11 cellular contexts compared by ENCODE assay signal in the genomic region with DNA sequence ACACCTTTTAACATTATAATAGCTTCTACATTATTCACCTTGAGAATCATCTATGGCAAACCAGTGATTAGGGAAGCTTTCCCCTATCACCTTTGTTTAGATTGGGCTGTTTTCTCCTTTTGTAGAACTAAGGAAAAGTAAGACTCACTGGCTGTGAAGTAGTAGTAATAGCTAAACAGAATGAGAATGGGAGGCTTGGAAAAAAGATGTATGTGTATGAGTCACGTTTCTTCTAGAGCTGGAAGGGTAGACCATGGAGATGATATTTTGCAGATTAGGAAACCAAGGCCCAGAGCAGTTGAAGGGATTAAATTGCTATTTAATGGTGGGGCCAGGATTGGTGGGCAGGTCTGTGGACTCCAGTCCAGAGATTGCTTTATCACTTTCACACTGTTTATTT. TPM values are rescaled to one million over a fixed set of nuclear protein-coding genes. Genes with fewer than 3 reads are reported as not detected.
DNase-seq lines count a peak whose midpoint lies in the region; ATAC-seq and TF ChIP-seq lines count a peak whose summit lies in the region.
"Had no signal": no experiment of that assay in that cellular context is flagged by ENCODE, and none has a peak within 500 bp of the region (broad histone marks: within the 10 kb centered on the region; RNA-seq: fewer than 3 reads in every experiment).

No MANE protein-coding gene starts in this region.

- H3K4me2 ChIP-seq in BLaER1: peak overlapping the region; percentile 90

- H3K4me3 ChIP-seq in BLaER1 (no peak overlapping the region), coronary artery (peak overlapping the region; percentile 90), neuron (ENCODE audit: low read length) (peak overlapping the region; percentile 96)

- H3K27ac ChIP-seq in BLaER1 (no peak overlapping the region), coronary artery (no peak overlapping the region), foreskin keratinocyte (no peak overlapping the region)

- peaks cover 68% of the 10 kb centered on the region for H4K20me1 ChIP-seq in BLaER1

- H3K9me3 ChIP-seq in BLaER1: no peaks in the 10 kb centered on the region
- no peaks in the 10 kb centered on the region for H3K9me3 ChIP-seq in neuron (ENCODE audit: low read length)

- H3K4me1 ChIP-seq in BLaER1 (peaks cover 24% of the 10 kb centered on the region), neuron (ENCODE audit: insufficient read depth, low read length) (peaks cover 16% of the 10 kb centered on the region), foreskin keratinocyte (peaks cover 13% of the 10 kb centered on the region)

- ATAC-seq in GM21529 (IDR thresholded peaks at IDR 0.05; ENCODE audit: unreplicated experiment) (no peak), foreskin keratinocyte (no peak), GM19324 (IDR thresholded peaks at IDR 0.05; ENCODE audit: low FRiP score, unreplicated experiment) (no peak), left lobe of liver (no peak)
- ATAC-seq: esophagus mucosa had no signal

- no peak overlapping the region for H2AFZ ChIP-seq in neuron (ENCODE audit: low read depth, low read length)

- H3K36me3 ChIP-seq in BLaER1: no peaks in the 10 kb centered on the region
- no peaks in the 10 kb centered on the region for H3K36me3 ChIP-seq in neuron (ENCODE audit: insufficient read depth, low read length)

- H3K9ac ChIP-seq in BLaER1: no peak overlapping the region

- no peaks in the 10 kb centered on the region for H3K27me3 ChIP-seq in BLaER1
- no peaks in the 10 kb centered on the region for H3K27me3 ChIP-seq in neuron (ENCODE audit: insufficient read depth, low read length)
- no peaks in the 10 kb centered on the region for H3K27me3 ChIP-seq in foreskin keratinocyte

- DNase-seq in M059J (ENCODE audit: low read depth): peak; percentile 50
- DNase-seq in coronary artery (ENCODE audit: low spot score): no peak
- DNase-seq in foreskin keratinocyte: no peak
- DNase-seq in left lobe of liver (ENCODE audit: low spot score): no peak
- DNase-seq: activated naive CD4-positive, alpha-beta T cell; NCI-H774 had no signal

- no peak for TF ChIP-seq CTCF in coronary artery (IDR thresholded peaks at IDR 0.05)
- no peak for TF ChIP-seq CTCF in foreskin keratinocyte (conservative IDR thresholded peaks at IDR 0.05)

RNA-seq across cellular contexts. Expression of gene SOCS5, which starts 2.1 kb away (rescaled TPM):
- total RNA-seq in M059J (2014; rRNA removed; shearing (Covaris generic)): 44.8 and 57.2 TPM in 2 replicates
- total RNA-seq in foreskin keratinocyte (10.2 and 10.4 TPM in 2 replicates), left lobe of liver (5.5 TPM)
- polyA plus RNA-seq in foreskin keratinocyte: 2.4 and 2.9 TPM in 2 replicates
